ENCODE assay signal across 21 cellular contexts in genomic region chr18:8936646-8937045, GRCh38.
DNase-seq lines count a peak whose midpoint lies in the region; ATAC-seq, FAIRE-seq and TF ChIP-seq lines count a peak whose summit lies in the region.
"Had no signal": no experiment of that assay in that cellular context is flagged by ENCODE, and none has a peak within 500 bp of the region (broad histone marks: within the 10 kb centered on the region; RNA-seq: fewer than 3 reads in every experiment).

No MANE protein-coding gene starts in this region.

- H3K27me3 Mint-ChIP-seq in mesothelial cell of epicardium (ENCODE audit: low read depth), result no peaks in the 10 kb centered on the region

- H3K23ac ChIP-seq in H1 (ENCODE audit: insufficient read length), result no peak overlapping the region

- no peak overlapping the region for H2BK15ac ChIP-seq in H1 (ENCODE audit: low read length)

- H3K4ac ChIP-seq in H1 (replicated peaks; ENCODE audit: insufficient read length, low read depth, low read length), result no peak overlapping the region

- peak overlapping the region; percentile 45 for H4K91ac ChIP-seq in H1 (replicated peaks; ENCODE audit: insufficient read length, low read length)

- no peak overlapping the region for H3K18ac ChIP-seq in H1 (ENCODE audit: extremely low read depth, low read length)

- peaks cover 3% of the 10 kb centered on the region for H3K36me3 Mint-ChIP-seq in mesothelial cell of epicardium
- H3K36me3 Mint-ChIP-seq: CD4-positive, CD25-positive, alpha-beta regulatory T cell had no signal

- intact Hi-C loops in colonic mucosa (cut with DNase I), result no loop called here

- no peak for TF ChIP-seq CTCF in H1 (IDR thresholded peaks at IDR 0.05; ENCODE audit: control extremely low read depth in 1 of 3, insufficient read depth in 1 of 3, low read depth in 1 of 3, low read length in 3 of 3)
- TF ChIP-seq CTCF in mesothelial cell of epicardium (IDR thresholded peaks at IDR 0.05; ENCODE audit: unreplicated experiment), result no peak
- no peak for TF ChIP-seq CTCF in colonic mucosa (IDR thresholded peaks at IDR 0.05)
- no peak for TF ChIP-seq CTCF in MM.1S (IDR thresholded peaks at IDR 0.05; ENCODE audit: low read length)

- H3K4me1 ChIP-seq in HUES48 (ENCODE audit: control insufficient read depth, insufficient read depth, low read length) (peaks cover 32% of the 10 kb centered on the region), H1 (replicated peaks in 1 of 4; ENCODE audit: control insufficient read depth in 3 of 4, insufficient read depth in 4 of 4, low read length in 3 of 4) (peaks cover 4 to 17% (median 11%) of the 10 kb centered on the region in 4 experiments; a peak in 6 of 7 replicates), colonic mucosa (no peaks in the 10 kb centered on the region), MM.1S (ENCODE audit: low read length) (no peaks in the 10 kb centered on the region)

- H4K5ac ChIP-seq in H1 (ENCODE audit: insufficient read length, low read depth, low read length), result no peak overlapping the region

- H3K36me3 ChIP-seq in HUES48 (ENCODE audit: control insufficient read depth, insufficient read depth, low read length) (no peaks in the 10 kb centered on the region), H1 (ENCODE audit: control insufficient read depth in 2 of 4, insufficient read depth in 4 of 4, low read length in 3 of 4) (peaks cover 0 to 6% (median under 1%) of the 10 kb centered on the region in 4 experiments; a peak in 4 of 8 replicates), colonic mucosa (no peaks in the 10 kb centered on the region), MM.1S (replicated peaks; ENCODE audit: insufficient read depth, low read length) (no peaks in the 10 kb centered on the region)

- H3K27ac Mint-ChIP-seq in mesothelial cell of epicardium, result peak overlapping the region; percentile 95

- TF ChIP-seq RAD21 in H1 (IDR thresholded peaks at IDR 0.05 in 1 of 2, conservative IDR thresholded peaks at IDR 0.05 in 1 of 2; ENCODE audit: low read depth in 2 of 2, low read length in 2 of 2), result no peak

- no peak overlapping the region; the same call in 1 of the 2 replicates for H2AFZ ChIP-seq in H1 (ENCODE audit: low read length)
- no peak overlapping the region for H2AFZ ChIP-seq in MM.1S (ENCODE audit: low read length)
- H2AFZ ChIP-seq: GM23248 had no signal

- no peaks in the 10 kb centered on the region for H3K9me2 ChIP-seq in MM.1S (replicated peaks; ENCODE audit: insufficient read depth, low read length)

- peak overlapping the region; percentile 96; the same call in 1 of the 2 replicates for H2BK12ac ChIP-seq in H1 (ENCODE audit: low read depth, low read length)

- H2BK20ac ChIP-seq in H1 (ENCODE audit: low read length), result no peak overlapping the region; the same call in 1 of the 2 replicates

- H3K9ac ChIP-seq in HUES48 (ENCODE audit: low read depth, low read length) (no peak overlapping the region; the same call in 1 of the 2 replicates), H1 (replicated peaks in 1 of 4; ENCODE audit: extremely low read depth in 1 of 4, low read depth in 3 of 4, low read length in 3 of 4) (no peak overlapping the region), colonic mucosa (ENCODE audit: low read depth in 2 of 2, low read length in 2 of 2) (no peak overlapping the region), MM.1S (ENCODE audit: low read length) (no peak overlapping the region)
- H3K9ac ChIP-seq: GM23248 had no signal

- peaks cover 67% of the 10 kb centered on the region for H3K4me1 Mint-ChIP-seq in mesothelial cell of epicardium
- H3K4me1 Mint-ChIP-seq: CD4-positive, CD25-positive, alpha-beta regulatory T cell had no signal

- DNase-seq in H1 (ENCODE audit: low read depth in 1 of 2, low spot score in 2 of 2), result no peak
- DNase-seq in mesothelial cell of epicardium (ENCODE audit: low spot score in 2 of 2, unreplicated experiment in 2 of 2), result no peak
- no peak for DNase-seq in colonic mucosa
- DNase-seq in stimulated activated naive CD4-positive, alpha-beta T cell (lab: John Stamatoyannopoulos, UW), result no peak
- DNase-seq in MM.1S, result no peak
- DNase-seq: ACHN; CD4-positive, CD25-positive, alpha-beta regulatory T cell; DND-41; GM23248; MV-4-11; NCI-H1417; NCI-H2029; NCI-H2171 treated with DMSO at 0.1 percent for 48 hours; NCI-H446 treated with DMSO at 0.1 percent for 48 hours; NCI-H748 treated with DMSO at 0.1 percent for 48 hours; OCI-M1 had no signal

- WGBS in H1 (ENCODE audit: extremely low coverage in 1 of 2, insufficient coverage in 1 of 2, insufficient read length in 1 of 2, insufficient replicate concordance in 2 of 2, low coverage in 1 of 2, low lambda C conversion rate in 2 of 2, missing lambda C conversion rate in 1 of 2), 2 experiments, result 89% methylated on average over 2 of the region's 2 CpGs; no CpG with 5 or more reads in 1 of the 2 experiments

- no peak overlapping the region for H3K4me3 ChIP-seq in HUES48 (ENCODE audit: low read depth, low read length)
- no peak overlapping the region for H3K4me3 ChIP-seq in H1 (ENCODE audit: extremely low read depth in 1 of 4, insufficient read depth in 2 of 4, low read depth in 3 of 4, low read length in 4 of 4)
- H3K4me3 ChIP-seq in colonic mucosa, result no peak overlapping the region
- no peak overlapping the region for H3K4me3 ChIP-seq in MM.1S (ENCODE audit: low read length)
- H3K4me3 ChIP-seq: GM23248 had no signal

- TF ChIP-seq POLR2A in H1 (IDR thresholded peaks at IDR 0.05; ENCODE audit: control extremely low read depth in 1 of 2, low read depth in 2 of 2, low read length in 2 of 2), result no peak

- no peak overlapping the region for H4K8ac ChIP-seq in H1 (ENCODE audit: extremely low read depth, insufficient read depth, low read length)

- TF ChIP-seq EP300 in H1 (IDR thresholded peaks at IDR 0.05; ENCODE audit: borderline replicate concordance in 1 of 2, low read depth in 2 of 2, low read length in 2 of 2), result no peak

- no peaks in the 10 kb centered on the region for H3K27me3 ChIP-seq in HUES48 (ENCODE audit: control insufficient read depth, insufficient read depth, low read length)
- H3K27me3 ChIP-seq in H1 (replicated peaks in 1 of 4; ENCODE audit: control insufficient read depth in 3 of 4, extremely low read depth in 1 of 4, insufficient read depth in 3 of 4, low read length in 3 of 4), result no peaks in the 10 kb centered on the region
- H3K27me3 ChIP-seq in colonic mucosa, result no peaks in the 10 kb centered on the region
- no peaks in the 10 kb centered on the region for H3K27me3 ChIP-seq in MM.1S (replicated peaks; ENCODE audit: insufficient read depth, low read length)

- H4K20me1 ChIP-seq in H1 (replicated peaks in 1 of 2; ENCODE audit: control insufficient read depth in 1 of 2, insufficient read depth in 2 of 2, low read length in 2 of 2) (no peaks in the 10 kb centered on the region), MM.1S (ENCODE audit: insufficient read depth, low read length) (no peaks in the 10 kb centered on the region)

- H3F3A ChIP-seq in MM.1S (ENCODE audit: insufficient read depth, low read length), result no peaks in the 10 kb centered on the region

- peaks cover 15% of the 10 kb centered on the region for H3K9me3 Mint-ChIP-seq in mesothelial cell of epicardium

- POLR2A ChIA-PET in H1 (lab: Charles Lee; ENCODE audit: partially characterized antibody), result interaction anchor here (1.5 kb wide), 1 partner anchor 12 kb away, joined by 3 read pairs; no protein-coding TSS in a partner anchor

- no peak overlapping the region for H3K14ac ChIP-seq in H1 (ENCODE audit: insufficient read length)

- no peaks in the 10 kb centered on the region for H3K79me1 ChIP-seq in H1 (ENCODE audit: low read depth, low read length)

- CTCF ChIA-PET in H1 (lab: Charles Lee; ENCODE audit: partially characterized antibody), result no interaction called here

- H3K79me2 ChIP-seq in H1 (ENCODE audit: control insufficient read depth in 1 of 2, insufficient read depth in 2 of 2, low read length in 2 of 2), result no peaks in the 10 kb centered on the region
- H3K79me2 ChIP-seq in MM.1S (ENCODE audit: low read length), result no peaks in the 10 kb centered on the region

- no peak overlapping the region for H2AK5ac ChIP-seq in H1 (ENCODE audit: low read depth, low read length)

- H3K27ac ChIP-seq in HUES48 (ENCODE audit: low read depth, low read length) (peak overlapping the region; percentile 83), H1 (ENCODE audit: low read depth, low read length) (peak overlapping the region; percentile 84; the same call in 1 of the 2 replicates), colonic mucosa (no peak overlapping the region), MM.1S (ENCODE audit: low read length) (no peak overlapping the region)
- H3K27ac ChIP-seq: GM23248, RWPE1 had no signal

- H3K4me3 Mint-ChIP-seq in mesothelial cell of epicardium, result no peak overlapping the region
- H3K4me3 Mint-ChIP-seq: CD4-positive, CD25-positive, alpha-beta regulatory T cell had no signal

- H3K9me3 ChIP-seq in HUES48 (ENCODE audit: control insufficient read depth, insufficient read depth, low read length), result peaks cover 15% of the 10 kb centered on the region
- H3K9me3 ChIP-seq in H1 (ENCODE audit: insufficient read depth in 2 of 2, low read depth in 1 of 2, low read length in 1 of 2), result peaks cover 7 to 10% of the 10 kb centered on the region in 2 experiments
- no peaks in the 10 kb centered on the region for H3K9me3 ChIP-seq in colonic mucosa
- H3K9me3 ChIP-seq in MM.1S (replicated peaks; ENCODE audit: insufficient read depth, low read length), result no peaks in the 10 kb centered on the region

- 0 out of 2 replicates have a peak overlapping the region, but pooled peaks have one; percentile 83 for H2BK5ac ChIP-seq in H1 (ENCODE audit: low read depth, low read length)

- no peak overlapping the region for H3K56ac ChIP-seq in H1 (replicated peaks; ENCODE audit: insufficient read length, low read depth, low read length)

- H2BK120ac ChIP-seq in H1 (replicated peaks; ENCODE audit: low read depth, low read length), result peak overlapping the region; percentile 95

- H3K4me2 ChIP-seq in H1 (ENCODE audit: insufficient read depth in 1 of 2, low read depth in 2 of 2, low read length in 2 of 2), result no peak overlapping the region
- no peak overlapping the region for H3K4me2 ChIP-seq in MM.1S (ENCODE audit: low read depth, low read length)

- no peak for ATAC-seq in HG02623 (IDR thresholded peaks at IDR 0.05; ENCODE audit: unreplicated experiment)

- no peaks in the 10 kb centered on the region for H3K23me2 ChIP-seq in H1 (ENCODE audit: low read depth, low read length)

- FAIRE-seq in H1 (lab: Jason Lieb, UNC), result no peak
- FAIRE-seq: D721Med, G401.6 had no signal

TF ChIP-seq in H1, 55 proteins besides CTCF, POLR2A, EP300 and RAD21 (continues in another document):
- TF ChIP-seq TAF7 (optimal IDR thresholded peaks at IDR 0.05; ENCODE audit: borderline replicate concordance, low read depth, low read length), result no peak
- TF ChIP-seq TAF1 (IDR thresholded peaks at IDR 0.05; ENCODE audit: low read depth, low read length), result no peak
- no peak for TF ChIP-seq KDM1A (IDR thresholded peaks at IDR 0.05; ENCODE audit: borderline replicate concordance, low read length)
- TF ChIP-seq MAFK (IDR thresholded peaks at IDR 0.05; ENCODE audit: low read depth, low read length), result no peak
- no peak for TF ChIP-seq SP4 (IDR thresholded peaks at IDR 0.05; ENCODE audit: low read length)
- TF ChIP-seq ASH2L (IDR thresholded peaks at IDR 0.05; ENCODE audit: low read length), result no peak
- no peak for TF ChIP-seq RXRA (IDR thresholded peaks at IDR 0.05; ENCODE audit: insufficient read depth, low read depth, low read length)
- no peak for TF ChIP-seq POLR2AphosphoS5 (IDR thresholded peaks at IDR 0.05; ENCODE audit: low read depth, low read length)

Comparison
In these comparisons a context has a peak if more than half of its experiments do, and no peak if none do; other contexts are left out.
1. H3K27ac ChIP-seq: peak in HUES48 (single experiment) and H1 (single experiment); none in colonic mucosa (single experiment) and MM.1S (single experiment).